ENCODE assay signal across 8 cellular contexts in the genomic region with DNA sequence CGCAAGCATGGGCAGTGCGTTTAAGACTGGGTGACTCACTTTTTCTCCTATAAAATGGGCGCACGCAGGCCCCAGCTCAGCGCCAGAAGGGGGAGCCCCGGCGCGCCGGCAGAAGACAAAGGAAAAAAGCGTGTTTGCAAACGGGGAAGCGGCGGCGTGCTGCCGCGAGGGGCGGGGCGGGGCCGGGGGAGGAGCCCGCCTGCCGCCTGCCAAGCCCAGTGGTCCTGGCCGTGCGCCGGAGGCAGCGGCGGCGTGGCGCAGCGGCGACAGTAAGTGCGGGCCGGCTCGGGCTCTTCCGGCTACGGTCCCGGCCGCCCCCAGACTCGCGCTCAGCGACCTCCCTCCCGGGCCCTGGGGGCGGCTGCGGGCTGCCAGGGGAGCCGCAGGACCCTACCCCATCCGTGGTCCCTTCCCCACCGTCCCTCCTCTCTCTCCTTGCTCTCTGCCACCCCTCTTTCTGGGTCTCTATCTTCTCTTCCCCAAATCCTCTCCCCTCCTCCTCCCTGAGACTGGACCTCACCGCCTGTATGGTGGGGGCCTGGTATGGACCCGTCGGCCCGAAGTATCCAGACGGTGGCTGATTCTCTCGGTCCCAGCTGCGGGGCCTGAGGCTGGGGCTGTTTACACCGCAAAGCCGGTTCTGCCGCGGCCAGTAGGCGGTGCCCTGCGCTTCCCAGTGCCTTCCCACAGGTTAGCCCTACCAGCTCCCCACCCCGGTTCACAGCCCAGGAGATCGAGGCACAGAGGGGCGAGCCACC. TPM values are rescaled to one million over a fixed set of nuclear protein-coding genes. Genes with fewer than 3 reads are reported as not detected.
A peak's percentile ranks its signal among the peaks of the same experiment; 100 is the strongest.
DNase-seq lines count a peak whose midpoint lies in the region; ATAC-seq and TF ChIP-seq lines count a peak whose summit lies in the region.

A gene (plus strand): TSS at position 218 of the 758 bp plus-strand sequence. CDS start 51 bp downstream, at position 269.

- H3K4me2 ChIP-seq in neural progenitor cell, result peak within 1 kb of the TSS; percentile 90

- H3K27ac Mint-ChIP-seq in neural progenitor cell, result no peak within 1 kb of the TSS

- H3K9me3 ChIP-seq in RWPE2 (ENCODE audit: severe bottlenecking), result no peaks in the 10 kb centered on the region
- no peaks in the 10 kb centered on the region for H3K9me3 ChIP-seq in neural progenitor cell (ENCODE audit: low read depth)
- H3K9me3 ChIP-seq in stomach smooth muscle (ENCODE audit: control insufficient read depth in 2 of 2, low read length in 2 of 2), result no peaks in the 10 kb centered on the region

- H3K27me3 ChIP-seq in RWPE2 (ENCODE audit: insufficient read depth, poor library complexity, severe bottlenecking) (no peaks in the 10 kb centered on the region), foreskin keratinocyte (peaks cover 15% of the 10 kb centered on the region), neural progenitor cell (no peaks in the 10 kb centered on the region), stomach smooth muscle (ENCODE audit: control insufficient read depth in 1 of 2, insufficient read depth in 2 of 2, low read length in 2 of 2) (no peaks in the 10 kb centered on the region)

- peak; percentile 69 for ATAC-seq in GM21526 (IDR thresholded peaks at IDR 0.05; ENCODE audit: low FRiP score, unreplicated experiment)
- ATAC-seq in RWPE2 (ENCODE audit: low read depth), result peak; percentile 92
- ATAC-seq in foreskin keratinocyte, result peak; percentile 78

- peaks cover 34% of the 10 kb centered on the region for H3K4me1 Mint-ChIP-seq in neural progenitor cell

- H3K9me3 Mint-ChIP-seq in neural progenitor cell, result no peaks in the 10 kb centered on the region

- H3K4me3 ChIP-seq in RWPE2 (ENCODE audit: severe bottlenecking) (peak within 1 kb of the TSS; percentile 47), neural progenitor cell (peak within 1 kb of the TSS; percentile 84), stomach smooth muscle (ENCODE audit: low read length in 2 of 2) (peak within 1 kb of the TSS; percentile 76 to 85)

- no peaks in the 10 kb centered on the region for H3K27me3 Mint-ChIP-seq in neural progenitor cell (ENCODE audit: insufficient read depth, low read depth)

- no peaks in the 10 kb centered on the region for H3K79me2 ChIP-seq in neural progenitor cell (ENCODE audit: low read depth)

- in situ Hi-C loops in KBM-7 (cut with MboI; ENCODE audit: low pct_unique_long_range_greater_than_20kb, low sequenced_read_pairs), result no loop called here

- H3K27ac ChIP-seq in RWPE2 (ENCODE audit: poor library complexity, severe bottlenecking) (no peak within 1 kb of the TSS), foreskin keratinocyte (no peak within 1 kb of the TSS), neural progenitor cell (no peak within 1 kb of the TSS), stomach smooth muscle (ENCODE audit: low read length) (peak within 1 kb of the TSS; percentile 46)

- peak within 1 kb of the TSS; percentile 99 for H2AFZ ChIP-seq in neural progenitor cell (replicated peaks)

- H3K9ac ChIP-seq in neural progenitor cell, result no peak within 1 kb of the TSS
- peak within 1 kb of the TSS; percentile 76 to 79 for H3K9ac ChIP-seq in stomach smooth muscle (ENCODE audit: low read length in 2 of 2)

- H3K4me1 ChIP-seq in RWPE2 (ENCODE audit: insufficient read depth, poor library complexity, severe bottlenecking) (no peaks in the 10 kb centered on the region), foreskin keratinocyte (no peaks in the 10 kb centered on the region), neural progenitor cell (peaks cover 33% of the 10 kb centered on the region), stomach smooth muscle (ENCODE audit: control insufficient read depth, insufficient read depth, low read length) (peaks cover 19% of the 10 kb centered on the region)

- H3K36me3 Mint-ChIP-seq in neural progenitor cell, result peaks cover 2% of the 10 kb centered on the region

- peak within 1 kb of the TSS; percentile 96 for H3K4me3 Mint-ChIP-seq in neural progenitor cell

- H3K36me3 ChIP-seq in RWPE2 (ENCODE audit: low read depth), result no peaks in the 10 kb centered on the region
- H3K36me3 ChIP-seq in neural progenitor cell, result no peaks in the 10 kb centered on the region
- H3K36me3 ChIP-seq in stomach smooth muscle (ENCODE audit: control insufficient read depth in 2 of 2, insufficient read depth in 2 of 2, low read length in 2 of 2), result peaks cover 3% of the 10 kb centered on the region in 2 donors

- peak; percentile 65 for DNase-seq in DMS153 (lab: John Stamatoyannopoulos, UW)
- peak; percentile 80 for DNase-seq in KBM-7
- DNase-seq in RWPE2 (ENCODE audit: low spot score), result no peak
- DNase-seq in activated effector memory CD4-positive, alpha-beta T cell treated with anti-CD3 and anti-CD28 coated beads, Interleukin-2, amount 50 U/mL, for 16 hours, result peak; percentile 95
- peak in 1 of 2 donors; percentile 40 for DNase-seq in foreskin keratinocyte
- peak; percentile 94 for DNase-seq in neural progenitor cell (ENCODE audit: low spot score)

- H3F3A ChIP-seq in neural progenitor cell (ENCODE audit: low read depth), result peaks cover 20% of the 10 kb centered on the region

- peak; percentile 83 for TF ChIP-seq CTCF in RWPE2 (IDR thresholded peaks at IDR 0.05; ENCODE audit: poor library complexity, severe bottlenecking)
- peak; percentile 73 for TF ChIP-seq CTCF in foreskin keratinocyte (conservative IDR thresholded peaks at IDR 0.05)
- peak; percentile 75 for TF ChIP-seq CTCF in neural progenitor cell (IDR thresholded peaks at IDR 0.05)

- H4K20me1 ChIP-seq in neural progenitor cell (ENCODE audit: low read depth), result no peaks in the 10 kb centered on the region

RNA-seq across cellular contexts. Expression of the gene that starts here (rescaled TPM):
- 0.71 and 0.74 TPM in 2 replicates for total RNA-seq in foreskin keratinocyte
- polyA plus RNA-seq in foreskin keratinocyte, result 0.45 and 0.96 TPM in 2 replicates
- 2.5 and 9.0 TPM in 2 replicates for total RNA-seq in neural progenitor cell (ENCODE audit: low replicate concordance)

Comparison
In these comparisons a context has a peak if more than half of its experiments do, and no peak if none do; other contexts are left out.
1. Peak in ATAC-seq in foreskin keratinocyte; RNA of the gene not detected or under 1 TPM.